In the genomic region with DNA sequence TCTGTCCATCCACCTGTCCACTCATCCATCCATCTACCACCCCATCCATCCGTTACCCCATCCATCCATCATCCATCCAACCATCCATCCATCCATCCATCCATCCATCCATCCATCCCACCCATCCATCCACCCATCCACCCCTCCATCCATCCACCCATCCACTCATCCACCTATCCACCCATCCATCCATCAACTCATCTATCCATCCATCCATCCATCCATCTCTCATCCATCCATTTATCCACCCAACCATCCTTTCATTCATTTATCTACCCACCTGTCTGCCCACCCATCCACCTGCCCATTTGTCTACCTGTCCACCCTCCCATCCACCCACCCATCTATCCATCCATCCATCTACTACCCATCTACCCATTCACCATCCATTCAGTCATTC, we compare ENCODE assay signal across 28 cellular contexts.
DNase-seq lines count a peak whose midpoint lies in the region; ATAC-seq, FAIRE-seq and TF ChIP-seq lines count a peak whose summit lies in the region.
"Had no signal": no experiment of that assay in that cellular context is flagged by ENCODE, and none has a peak within 500 bp of the region (broad histone marks: within the 10 kb centered on the region; RNA-seq: fewer than 3 reads in every experiment).

No MANE protein-coding gene starts in this region.

- no peak overlapping the region for H3K27ac ChIP-seq in HEK293 (ENCODE audit: extremely low read depth, low read depth, low read length)
- H3K27ac ChIP-seq in IMR-90 (ENCODE audit: insufficient read depth, low read length) = no peak overlapping the region
- H3K27ac ChIP-seq: BLaER1 had no signal

- no peak overlapping the region for H2BK120ac ChIP-seq in IMR-90 (ENCODE audit: low read depth, low read length)

- H2AK9ac ChIP-seq in IMR-90 (replicated peaks; ENCODE audit: low read depth, low read length, poor library complexity) = no peak overlapping the region

- WGBS in IMR-90 (ENCODE audit: extremely low coverage in 2 of 2, insufficient read length in 1 of 2), 2 experiments = 23% methylated on average over 1 of the region's 1 CpG; no CpG with 5 or more reads in 1 of the 2 experiments

- in situ Hi-C loops in IMR-90 (cut with MboI; ENCODE audit: low sequenced_read_pairs) = no loop called here

- no peak overlapping the region for H3K4me2 ChIP-seq in IMR-90 (ENCODE audit: low read depth, low read length)
- H3K4me2 ChIP-seq: BLaER1 had no signal

- CTCF ChIA-PET in HEK293 (lab: Yijun Ruan, JAX) (interaction anchor here (0.6 to 1.0 kb wide), 2 partner anchors 119 to 610 kb away, joined by 3 to 5 read pairs; no protein-coding TSS in a partner anchor), IMR-90 (lab: Yijun Ruan, JAX) (no interaction called here)

- no peaks in the 10 kb centered on the region for H3K9me1 ChIP-seq in IMR-90 (ENCODE audit: insufficient read depth, low read length)

- H3K9ac ChIP-seq in IMR-90 (ENCODE audit: low read depth, low read length) = no peak overlapping the region
- H3K9ac ChIP-seq: BLaER1 had no signal

- POLR2A ChIA-PET in HEK293 (lab: Yijun Ruan, JAX) (no interaction called here), IMR-90 (lab: Charles Lee; ENCODE audit: unreplicated experiment) (no interaction called here)

- no peak overlapping the region for H3K23ac ChIP-seq in IMR-90 (ENCODE audit: low read depth, low read length)

- no peaks in the 10 kb centered on the region for H3K79me1 ChIP-seq in IMR-90 (ENCODE audit: low read depth in 1 of 2, low read length in 2 of 2)

- DNase-seq in IMR-90 (no peak), endothelial cell (ENCODE audit: low spot score) (no peak), urothelium cell line (ENCODE audit: low spot score) (no peak), amniotic stem cell (lab: John Stamatoyannopoulos, UW) (no peak), nephron progenitor cell (no peak)
- DNase-seq: 8988T; ACHN; BE2C; C1 segment of cervical spinal cord; CD4-positive, alpha-beta memory T cell; CD4-positive, CD25-positive, alpha-beta regulatory T cell; CD8-positive, alpha-beta memory T cell; COR-L47; DMS 273 treated with DMSO at 0.1 percent for 48 hours; DMS153; DMS53; DMS79; DND-41; EL; GDM1 had no signal

- no peak overlapping the region for H2BK15ac ChIP-seq in IMR-90 (ENCODE audit: low read depth, low read length)

- no peak for TF ChIP-seq CTCF in HEK293 (tag by site-specific recombination; IDR thresholded peaks at IDR 0.05)
- TF ChIP-seq CTCF in IMR-90 (conservative IDR thresholded peaks at IDR 0.05; ENCODE audit: low read depth, low read length) = no peak
- TF ChIP-seq CTCF in endothelial cell (IDR thresholded peaks at IDR 0.05; ENCODE audit: unreplicated experiment) = no peak
- TF ChIP-seq CTCF in nephron progenitor cell (IDR thresholded peaks at IDR 0.05) = no peak

- dilution Hi-C loops in IMR-90 (cut with HindIII; ENCODE audit: low sequenced_read_pairs, unreplicated experiment) = no loop called here

- no peak overlapping the region for H2BK20ac ChIP-seq in IMR-90 (ENCODE audit: low read depth, low read length)

- FAIRE-seq in urothelium cell line (lab: Jason Lieb, UNC) = peak; percentile 56
- FAIRE-seq: A204.1, GM12878, GM12892, GM19239 had no signal

- H2AFZ ChIP-seq in IMR-90 (replicated peaks; ENCODE audit: low read length, poor library complexity) = no peak overlapping the region

- TF ChIP-seq RAD21 in IMR-90 (IDR thresholded peaks at IDR 0.05; ENCODE audit: low read length) = no peak

- peaks cover 10% of the 10 kb centered on the region for H3K4me1 Mint-ChIP-seq in endothelial cell (ENCODE audit: unreplicated experiment)
- H3K4me1 Mint-ChIP-seq in nephron progenitor cell = no peaks in the 10 kb centered on the region
- H3K4me1 Mint-ChIP-seq: CD14-positive monocyte; CD4-positive, alpha-beta memory T cell; CD4-positive, CD25-positive, alpha-beta regulatory T cell; CD8-positive, alpha-beta memory T cell had no signal

- H2BK5ac ChIP-seq in IMR-90 (ENCODE audit: low read depth, low read length, poor library complexity, severe bottlenecking) = peak overlapping the region; percentile 56

- H3K27me3 Mint-ChIP-seq in endothelial cell (ENCODE audit: unreplicated experiment) (peaks cover 5% of the 10 kb centered on the region), nephron progenitor cell (ENCODE audit: low read depth, poor library complexity) (peaks cover 9% of the 10 kb centered on the region)
- H3K27me3 Mint-ChIP-seq: CD4-positive, CD25-positive, alpha-beta regulatory T cell had no signal

- no peak overlapping the region for H3K4me3 ChIP-seq in HEK293 (ENCODE audit: low read depth, low read length)
- no peak overlapping the region for H3K4me3 ChIP-seq in IMR-90 (ENCODE audit: insufficient read depth, low read depth, low read length)
- H3K4me3 ChIP-seq: BLaER1, GM12878 had no signal

- H3K36me3 Mint-ChIP-seq in endothelial cell (ENCODE audit: low read depth, unreplicated experiment) (peaks cover 41% of the 10 kb centered on the region), nephron progenitor cell (ENCODE audit: low read depth) (no peaks in the 10 kb centered on the region)
- H3K36me3 Mint-ChIP-seq: CD14-positive monocyte; CD4-positive, alpha-beta memory T cell; CD4-positive, CD25-positive, alpha-beta regulatory T cell; CD8-positive, alpha-beta memory T cell had no signal

- H4K91ac ChIP-seq in IMR-90 (ENCODE audit: insufficient read depth, low read depth, low read length) = no peak overlapping the region

- no peaks in the 10 kb centered on the region for H3K36me3 ChIP-seq in HEK293 (ENCODE audit: control insufficient read depth in 2 of 2, insufficient read depth in 1 of 2, low read length in 2 of 2)
- no peaks in the 10 kb centered on the region for H3K36me3 ChIP-seq in IMR-90 (ENCODE audit: control insufficient read depth, insufficient read depth, low read length)
- H3K36me3 ChIP-seq: BE2C, BLaER1 had no signal

- H4K5ac ChIP-seq in IMR-90 (ENCODE audit: low read depth, low read length) = no peak overlapping the region

- H3K9me3 ChIP-seq in HEK293 (ENCODE audit: control insufficient read depth, insufficient read depth, low read depth, low read length) (no peaks in the 10 kb centered on the region), IMR-90 (ENCODE audit: control insufficient read depth, insufficient read depth, low read length) (no peaks in the 10 kb centered on the region; the same call in 1 of the 2 replicates)
- H3K9me3 ChIP-seq: BE2C had no signal

- intact Hi-C loops in IMR-90 (cut with micrococcal nuclease) = loop anchor here (10.0 kb wide), 1 partner anchor 324 kb away; no protein-coding TSS in a partner anchor

- no peaks in the 10 kb centered on the region for H3K4me1 ChIP-seq in HEK293 (ENCODE audit: control insufficient read depth, insufficient read depth, low read length)
- H3K4me1 ChIP-seq in IMR-90 (ENCODE audit: control insufficient read depth, insufficient read depth, low read length) = no peaks in the 10 kb centered on the region
- H3K4me1 ChIP-seq: BE2C had no signal

- H3K9me3 Mint-ChIP-seq in endothelial cell (ENCODE audit: unreplicated experiment) (no peaks in the 10 kb centered on the region), nephron progenitor cell (no peaks in the 10 kb centered on the region)
- H3K9me3 Mint-ChIP-seq: CD14-positive monocyte; CD4-positive, alpha-beta memory T cell had no signal

- BruUV-seq in IMR-90 (replicated peaks; lab: Mats Ljungman, UMichigan) = no TSS peak

- no peak overlapping the region for H3K4me3 Mint-ChIP-seq in endothelial cell (ENCODE audit: unreplicated experiment)
- H3K4me3 Mint-ChIP-seq in nephron progenitor cell = no peak overlapping the region
- H3K4me3 Mint-ChIP-seq: CD14-positive monocyte; CD4-positive, alpha-beta memory T cell; CD4-positive, CD25-positive, alpha-beta regulatory T cell; CD8-positive, alpha-beta memory T cell had no signal

- H3K27me3 ChIP-seq in IMR-90 (ENCODE audit: control insufficient read depth, insufficient read depth, low read length) = peaks cover 33% of the 10 kb centered on the region
- H3K27me3 ChIP-seq: BE2C, BLaER1 had no signal

- no peak overlapping the region for H3K14ac ChIP-seq in IMR-90 (replicated peaks; ENCODE audit: low read depth, low read length)

- ATAC-seq in IMR-90 (ENCODE audit: low read depth) = no peak
- no peak for ATAC-seq in HG02571 (IDR thresholded peaks at IDR 0.05; ENCODE audit: unreplicated experiment)
- ATAC-seq: GM12878 had no signal

- H4K8ac ChIP-seq in IMR-90 (ENCODE audit: low read depth in 2 of 2, low read length in 2 of 2) = no peak overlapping the region

- H3K27ac Mint-ChIP-seq in endothelial cell (ENCODE audit: unreplicated experiment) (peak overlapping the region; percentile 33), nephron progenitor cell (no peak overlapping the region)
- H3K27ac Mint-ChIP-seq: CD14-positive monocyte; CD4-positive, alpha-beta memory T cell; CD4-positive, CD25-positive, alpha-beta regulatory T cell; CD8-positive, alpha-beta memory T cell had no signal

- TF ChIP-seq POLR2A in IMR-90 (IDR thresholded peaks at IDR 0.05; ENCODE audit: low read depth, low read length) = no peak

- no peaks in the 10 kb centered on the region for H4K20me1 ChIP-seq in IMR-90 (ENCODE audit: insufficient read depth, low read length)
- H4K20me1 ChIP-seq: BLaER1 had no signal

- H3K18ac ChIP-seq in IMR-90 (ENCODE audit: low read depth, low read length) = no peak overlapping the region

- H3K56ac ChIP-seq in IMR-90 (ENCODE audit: extremely low read depth, insufficient read depth, low read length) = no peak overlapping the region

- H2AK5ac ChIP-seq in IMR-90 (ENCODE audit: low read depth, low read length) = no peak overlapping the region

- H3K4ac ChIP-seq in IMR-90 (ENCODE audit: low read depth, low read length) = no peak overlapping the region

TF ChIP-seq in HEK293, 187 proteins besides CTCF, POLR2A, EP300 and RAD21 (continues in another document):
- TF ChIP-seq ZNF426 (tag by site-specific recombination; IDR thresholded peaks at IDR 0.05) (no peak), ZNF211 (tag by site-specific recombination; IDR thresholded peaks at IDR 0.05; ENCODE audit: low read depth) (no peak), ZNF843 (tag by site-specific recombination; IDR thresholded peaks at IDR 0.05) (no peak), KLF10 (tag by site-specific recombination; IDR thresholded peaks at IDR 0.05) (no peak), ZBTB8A (tag by site-specific recombination; IDR thresholded peaks at IDR 0.05) (no peak)

TF ChIP-seq in IMR-90, 13 proteins besides CTCF, POLR2A, EP300 and RAD21 (continues in another document):
- TF ChIP-seq FOS (IDR thresholded peaks at IDR 0.05; ENCODE audit: low read depth, low read length) (no peak), BHLHE40 (IDR thresholded peaks at IDR 0.05; ENCODE audit: low read depth, low read length) (no peak), NFE2L2 (IDR thresholded peaks at IDR 0.05; ENCODE audit: low read depth, low read length) (no peak), CHD1 (IDR thresholded peaks at IDR 0.05; ENCODE audit: low read depth, low read length) (no peak), RCOR1 (IDR thresholded peaks at IDR 0.05; ENCODE audit: insufficient replicate concordance, low read length) (no peak), SMC3 (IDR thresholded peaks at IDR 0.05; ENCODE audit: low read depth, low read length) (no peak), RFX5 (IDR thresholded peaks at IDR 0.05; ENCODE audit: low read depth, low read length) (no peak), CEBPB (IDR thresholded peaks at IDR 0.05; ENCODE audit: low read depth, low read length) (no peak), MAFK (IDR thresholded peaks at IDR 0.05; ENCODE audit: low read depth, low read length) (no peak), MXI1 (IDR thresholded peaks at IDR 0.05; ENCODE audit: borderline replicate concordance, low read depth, low read length) (no peak)
